In genomic region chr2:54545700-54546450, GRCh38 we compare ENCODE assay signal across 9 cellular contexts.
DNase-seq lines count a peak whose midpoint lies in the region; ATAC-seq and TF ChIP-seq lines count a peak whose summit lies in the region.
"Had no signal": no experiment of that assay in that cellular context is flagged by ENCODE, and none has a peak within 500 bp of the region (broad histone marks: within the 10 kb centered on the region; RNA-seq: fewer than 3 reads in every experiment).

No MANE protein-coding gene starts in this region.

- H2AFZ ChIP-seq in fibroblast of lung (ENCODE audit: low read length), result no peak overlapping the region

- H3K36me3 ChIP-seq in fibroblast of lung (ENCODE audit: control insufficient read depth, insufficient read depth, low read length) (peaks cover 2% of the 10 kb centered on the region), upper lobe of right lung (no peaks in the 10 kb centered on the region)

- no peaks in the 10 kb centered on the region for H3K36me3 Mint-ChIP-seq in activated naive CD8-positive, alpha-beta T cell treated with anti-CD3 and anti-CD28 coated beads, Interleukin-2, amount 50 U/mL, for 24 hours (ENCODE audit: low read depth)
- no peaks in the 10 kb centered on the region for H3K36me3 Mint-ChIP-seq in activated naive CD8-positive, alpha-beta T cell treated with anti-CD3 and anti-CD28 coated beads for 36 hours
- no peaks in the 10 kb centered on the region for H3K36me3 Mint-ChIP-seq in activated naive CD4-positive, alpha-beta T cell treated with anti-CD3 and anti-CD28 coated beads for 36 hours (ENCODE audit: low read depth)
- H3K36me3 Mint-ChIP-seq: activated naive CD4-positive, alpha-beta T cell treated with anti-CD3 and anti-CD28 coated beads, Interleukin-2, amount 50 U/mL, for 72 hours had no signal

- H3K27me3 Mint-ChIP-seq in activated naive CD8-positive, alpha-beta T cell treated with anti-CD3 and anti-CD28 coated beads, Interleukin-2, amount 50 U/mL, for 24 hours, result no peaks in the 10 kb centered on the region
- H3K27me3 Mint-ChIP-seq in activated naive CD8-positive, alpha-beta T cell treated with anti-CD3 and anti-CD28 coated beads for 36 hours, result no peaks in the 10 kb centered on the region
- H3K27me3 Mint-ChIP-seq in activated naive CD4-positive, alpha-beta T cell treated with anti-CD3 and anti-CD28 coated beads for 36 hours (ENCODE audit: low read depth), result no peaks in the 10 kb centered on the region

- H3K27me3 ChIP-seq in fibroblast of lung (ENCODE audit: control insufficient read depth, insufficient read depth, low read length), result no peaks in the 10 kb centered on the region
- no peaks in the 10 kb centered on the region for H3K27me3 ChIP-seq in upper lobe of right lung

- peak overlapping the region; percentile 38 for H3K27ac ChIP-seq in fibroblast of lung (ENCODE audit: insufficient read depth, low read length)
- no peak overlapping the region for H3K27ac ChIP-seq in upper lobe of right lung

- H3K4me3 ChIP-seq in fibroblast of lung (replicated peaks in 1 of 4; ENCODE audit: control extremely low read depth in 1 of 4, insufficient read depth in 1 of 4, low read depth in 3 of 4, low read length in 4 of 4) (no peak overlapping the region), upper lobe of right lung (no peak overlapping the region)

- no peak overlapping the region for H3K9ac ChIP-seq in fibroblast of lung (ENCODE audit: insufficient read depth, low read length)

- CTCF ChIA-PET in activated naive CD4-positive, alpha-beta T cell treated with anti-CD3 and anti-CD28 coated beads for 36 hours (lab: Charles Lee), result interaction anchor here (0.7 to 1.6 kb wide), 2 partner anchors 109 to 159 kb away, joined by 4 read pairs; no protein-coding TSS in a partner anchor

- no peak overlapping the region for H3K4me2 ChIP-seq in fibroblast of lung (ENCODE audit: extremely low read depth, insufficient read depth, low read length)

- no peak for TF ChIP-seq CTCF in fibroblast of lung (conservative IDR thresholded peaks at IDR 0.05 in 1 of 2, IDR thresholded peaks at IDR 0.05 in 1 of 2; ENCODE audit: low read depth in 1 of 2, low read length in 2 of 2)
- no peak for TF ChIP-seq CTCF in upper lobe of right lung (IDR thresholded peaks at IDR 0.05)

- no peak overlapping the region for H3K27ac Mint-ChIP-seq in activated naive CD8-positive, alpha-beta T cell treated with anti-CD3 and anti-CD28 coated beads, Interleukin-2, amount 50 U/mL, for 24 hours
- no peak overlapping the region for H3K27ac Mint-ChIP-seq in activated naive CD8-positive, alpha-beta T cell treated with anti-CD3 and anti-CD28 coated beads for 36 hours
- H3K27ac Mint-ChIP-seq in activated naive CD4-positive, alpha-beta T cell treated with anti-CD3 and anti-CD28 coated beads for 36 hours, result no peak overlapping the region
- H3K27ac Mint-ChIP-seq: activated naive CD4-positive, alpha-beta T cell treated with anti-CD3 and anti-CD28 coated beads, Interleukin-2, amount 50 U/mL, for 72 hours had no signal

- no peaks in the 10 kb centered on the region for H3K9me3 Mint-ChIP-seq in activated naive CD8-positive, alpha-beta T cell treated with anti-CD3 and anti-CD28 coated beads, Interleukin-2, amount 50 U/mL, for 24 hours
- no peaks in the 10 kb centered on the region for H3K9me3 Mint-ChIP-seq in activated naive CD8-positive, alpha-beta T cell treated with anti-CD3 and anti-CD28 coated beads for 36 hours
- no peaks in the 10 kb centered on the region for H3K9me3 Mint-ChIP-seq in activated naive CD4-positive, alpha-beta T cell treated with anti-CD3 and anti-CD28 coated beads for 36 hours

- H3K4me3 Mint-ChIP-seq in activated naive CD8-positive, alpha-beta T cell treated with anti-CD3 and anti-CD28 coated beads, Interleukin-2, amount 50 U/mL, for 24 hours, result no peak overlapping the region
- H3K4me3 Mint-ChIP-seq in activated naive CD8-positive, alpha-beta T cell treated with anti-CD3 and anti-CD28 coated beads for 36 hours, result no peak overlapping the region
- no peak overlapping the region for H3K4me3 Mint-ChIP-seq in activated naive CD4-positive, alpha-beta T cell treated with anti-CD3 and anti-CD28 coated beads for 36 hours

- H3K79me2 ChIP-seq in fibroblast of lung (ENCODE audit: control insufficient read depth, insufficient read depth, low read length), result peaks cover 60% of the 10 kb centered on the region

- peak; percentile 49 for ATAC-seq in activated naive CD8-positive, alpha-beta T cell treated with anti-CD3 and anti-CD28 coated beads, Interleukin-2, amount 50 U/mL, for 24 hours
- ATAC-seq in upper lobe of right lung, result peak; percentile 59

- intact Hi-C loops in upper lobe of right lung (cut with DNase I), result no loop called here
- intact Hi-C loops in activated naive CD4-positive, alpha-beta T cell treated with anti-CD3 and anti-CD28 coated beads for 36 hours (cut with micrococcal nuclease), result loop anchor here (1.0 kb wide), 1 partner anchor 11 kb away; no protein-coding TSS in a partner anchor

- peaks cover 17% of the 10 kb centered on the region for H3K4me1 Mint-ChIP-seq in activated naive CD8-positive, alpha-beta T cell treated with anti-CD3 and anti-CD28 coated beads, Interleukin-2, amount 50 U/mL, for 24 hours
- H3K4me1 Mint-ChIP-seq in activated naive CD8-positive, alpha-beta T cell treated with anti-CD3 and anti-CD28 coated beads for 36 hours, result peaks cover 17% of the 10 kb centered on the region
- peaks cover 4% of the 10 kb centered on the region for H3K4me1 Mint-ChIP-seq in activated naive CD4-positive, alpha-beta T cell treated with anti-CD3 and anti-CD28 coated beads for 36 hours (ENCODE audit: low read depth)

- H3K9me3 ChIP-seq in fibroblast of lung (ENCODE audit: control insufficient read depth, insufficient read depth, low read depth, low read length) (no peaks in the 10 kb centered on the region), upper lobe of right lung (no peaks in the 10 kb centered on the region)

- H3K4me1 ChIP-seq in fibroblast of lung (ENCODE audit: control insufficient read depth, extremely low read depth, insufficient read depth, low read length) (peaks cover 5% of the 10 kb centered on the region), upper lobe of right lung (peaks cover 19% of the 10 kb centered on the region)

- H4K20me1 ChIP-seq in fibroblast of lung (ENCODE audit: control insufficient read depth, extremely low read depth, insufficient read depth, low read length), result peaks cover 2% of the 10 kb centered on the region

- DNase-seq in activated naive CD8-positive, alpha-beta T cell treated with anti-CD3 and anti-CD28 coated beads, Interleukin-2, amount 50 U/mL, for 24 hours, result no peak
- DNase-seq in activated naive CD8-positive, alpha-beta T cell treated with anti-CD3 and anti-CD28 coated beads for 36 hours, result no peak
- DNase-seq in HT-29 (ENCODE audit: low spot score) (peak; percentile 89), fibroblast of lung (ENCODE audit: low read depth in 2 of 2) (peak; percentile 41 to 60), upper lobe of right lung (no peak), SKM-1 treated with dmso at 0.1 percent for 144 hours (lab: John Stamatoyannopoulos, UW; ENCODE audit: unreplicated experiment) (no peak), NCI-H2081 treated with DMSO at 0.1 percent for 48 hours (lab: John Stamatoyannopoulos, UW) (no peak)
- DNase-seq in activated naive CD4-positive, alpha-beta T cell treated with anti-CD3 and anti-CD28 coated beads for 36 hours, result no peak

Comparison
In these comparisons a context has a peak if more than half of its experiments do, and no peak if none do; other contexts are left out.
1. DNase-seq: peak in HT-29 (single experiment) and fibroblast of lung (2 of 2); none in activated naive CD8-positive, alpha-beta T cell treated with anti-CD3 and anti-CD28 coated beads, Interleukin-2, amount 50 U/mL, for 24 hours (single experiment), activated naive CD8-positive, alpha-beta T cell treated with anti-CD3 and anti-CD28 coated beads for 36 hours (single experiment), upper lobe of right lung (single experiment), SKM-1 treated with dmso at 0.1 percent for 144 hours (single experiment), activated naive CD4-positive, alpha-beta T cell treated with anti-CD3 and anti-CD28 coated beads for 36 hours (single experiment) and NCI-H2081 treated with DMSO at 0.1 percent for 48 hours (single experiment).